ENCODE assay signal across 8 cellular contexts in genomic region chr5:178113841-178114324, GRCh38. TPM values are rescaled to one million over a fixed set of nuclear protein-coding genes. Genes with fewer than 3 reads are reported as not detected.
DNase-seq lines count a peak whose midpoint lies in the region; ATAC-seq and TF ChIP-seq lines count a peak whose summit lies in the region.

No MANE protein-coding gene starts in this region.

- H4K20me1 ChIP-seq in OCI-LY3 (ENCODE audit: insufficient read depth, low read length), result no peaks in the 10 kb centered on the region
- no peaks in the 10 kb centered on the region for H4K20me1 ChIP-seq in neural cell (ENCODE audit: insufficient read depth)

- peaks cover 5% of the 10 kb centered on the region; the same call in 1 of the 2 replicates for H3K9me3 ChIP-seq in OCI-LY3 (ENCODE audit: insufficient read depth, low read length)
- H3K9me3 ChIP-seq in effector memory CD4-positive, alpha-beta T cell (ENCODE audit: control insufficient read depth, low read length), result no peaks in the 10 kb centered on the region
- no peaks in the 10 kb centered on the region for H3K9me3 ChIP-seq in neural cell (ENCODE audit: low read length)

- H3K4me1 ChIP-seq in OCI-LY3 (ENCODE audit: low read length), result peaks cover 47% of the 10 kb centered on the region
- H3K4me1 ChIP-seq in effector memory CD4-positive, alpha-beta T cell (ENCODE audit: control insufficient read depth, insufficient read depth, low read length, poor library complexity, severe bottlenecking), result peaks cover 37% of the 10 kb centered on the region

- no peak overlapping the region; the same call in 1 of the 2 replicates for H2AFZ ChIP-seq in OCI-LY3 (ENCODE audit: low read depth, low read length)
- H2AFZ ChIP-seq in neural cell (ENCODE audit: low read depth, low read length), result peak overlapping the region; percentile 40

- TF ChIP-seq RAD21 in neural cell (conservative IDR thresholded peaks at IDR 0.05), result no peak

- no peaks in the 10 kb centered on the region for H3K9me2 ChIP-seq in neural cell (ENCODE audit: insufficient read depth, low read length)

- no peak for TF ChIP-seq EP300 in neural cell (conservative IDR thresholded peaks at IDR 0.05; ENCODE audit: poor library complexity, severe bottlenecking)

- in situ Hi-C loops in GM18951 (cut with MboI; ENCODE audit: low sequenced_read_pairs, unreplicated experiment), result no loop called here

- peak overlapping the region; percentile 79 for H3K4me3 ChIP-seq in OCI-LY3 (ENCODE audit: low read length)
- peak overlapping the region; percentile 76 for H3K4me3 ChIP-seq in effector memory CD4-positive, alpha-beta T cell (ENCODE audit: insufficient read depth, low read depth, low read length, poor library complexity, severe bottlenecking)
- H3K4me3 ChIP-seq in neural cell (ENCODE audit: low read length), result peak overlapping the region; percentile 79

- H3K79me2 ChIP-seq in OCI-LY3 (ENCODE audit: low read length) (no peaks in the 10 kb centered on the region), neural cell (replicated peaks; ENCODE audit: insufficient read depth, low read length) (no peaks in the 10 kb centered on the region)

- H3F3A ChIP-seq in neural cell (ENCODE audit: insufficient read depth, low read length, poor library complexity, severe bottlenecking), result no peaks in the 10 kb centered on the region

- H3K9ac ChIP-seq in OCI-LY3 (ENCODE audit: low read length) (peak overlapping the region; percentile 62), neural cell (ENCODE audit: low read length) (peak overlapping the region; percentile 66)

- H3K36me3 ChIP-seq in OCI-LY3 (replicated peaks; ENCODE audit: low read depth, low read length), result no peaks in the 10 kb centered on the region
- H3K36me3 ChIP-seq in effector memory CD4-positive, alpha-beta T cell (ENCODE audit: control insufficient read depth, insufficient read depth, low read length), result no peaks in the 10 kb centered on the region
- no peaks in the 10 kb centered on the region for H3K36me3 ChIP-seq in neural cell (ENCODE audit: insufficient read depth, low read length)

- H3K27ac ChIP-seq in OCI-LY3 (ENCODE audit: low read length) (no peak overlapping the region), neural cell (ENCODE audit: low read length) (no peak overlapping the region)
- H3K27ac ChIP-seq in effector memory CD4-positive, alpha-beta T cell (ENCODE audit: insufficient read depth, low read length, poor library complexity, severe bottlenecking), result peak overlapping the region; percentile 42

- peak; percentile 15 for TF ChIP-seq POLR2A in GM18951 (IDR thresholded peaks at IDR 0.05; ENCODE audit: extremely low read depth, insufficient read depth, insufficient read length)

- peak overlapping the region; percentile 99 for H3K4me2 ChIP-seq in OCI-LY3 (ENCODE audit: low read length)
- H3K4me2 ChIP-seq in neural cell (ENCODE audit: low read length), result no peak overlapping the region

- H3K27me3 ChIP-seq in OCI-LY3 (ENCODE audit: low read depth, low read length) (peaks cover 21% of the 10 kb centered on the region), neural cell (ENCODE audit: insufficient read depth, low read depth, low read length) (no peaks in the 10 kb centered on the region)
- H3K27me3 ChIP-seq in effector memory CD4-positive, alpha-beta T cell (replicated peaks; ENCODE audit: control insufficient read depth, insufficient read depth, low read length, poor library complexity, severe bottlenecking), result no peaks in the 10 kb centered on the region

- no peak for ATAC-seq in HG02610 (IDR thresholded peaks at IDR 0.05; ENCODE audit: unreplicated experiment)

- no peak for TF ChIP-seq CTCF in OCI-LY3 (IDR thresholded peaks at IDR 0.05; ENCODE audit: low read depth, low read length)
- no peak for TF ChIP-seq CTCF in neural cell (IDR thresholded peaks at IDR 0.05; ENCODE audit: poor library complexity, severe bottlenecking)

- DNase-seq in effector memory CD4-positive, alpha-beta T cell, result no peak
- DNase-seq in AG08396 (ENCODE audit: low spot score), result no peak
- no peak for DNase-seq in AML-193 (lab: John Stamatoyannopoulos, UW)
- DNase-seq in ecto neural progenitor cell (ENCODE audit: low spot score), result no peak

TF ChIP-seq in neural cell, 6 proteins besides CTCF, POLR2A, EP300 and RAD21:
- TF ChIP-seq POLR2AphosphoS5 (IDR thresholded peaks at IDR 0.05) (no peak), MXI1 (conservative IDR thresholded peaks at IDR 0.05; ENCODE audit: poor library complexity, severe bottlenecking) (no peak), SMC3 (conservative IDR thresholded peaks at IDR 0.05; ENCODE audit: poor library complexity) (no peak)
- TF ChIP-seq, protein P1, sequence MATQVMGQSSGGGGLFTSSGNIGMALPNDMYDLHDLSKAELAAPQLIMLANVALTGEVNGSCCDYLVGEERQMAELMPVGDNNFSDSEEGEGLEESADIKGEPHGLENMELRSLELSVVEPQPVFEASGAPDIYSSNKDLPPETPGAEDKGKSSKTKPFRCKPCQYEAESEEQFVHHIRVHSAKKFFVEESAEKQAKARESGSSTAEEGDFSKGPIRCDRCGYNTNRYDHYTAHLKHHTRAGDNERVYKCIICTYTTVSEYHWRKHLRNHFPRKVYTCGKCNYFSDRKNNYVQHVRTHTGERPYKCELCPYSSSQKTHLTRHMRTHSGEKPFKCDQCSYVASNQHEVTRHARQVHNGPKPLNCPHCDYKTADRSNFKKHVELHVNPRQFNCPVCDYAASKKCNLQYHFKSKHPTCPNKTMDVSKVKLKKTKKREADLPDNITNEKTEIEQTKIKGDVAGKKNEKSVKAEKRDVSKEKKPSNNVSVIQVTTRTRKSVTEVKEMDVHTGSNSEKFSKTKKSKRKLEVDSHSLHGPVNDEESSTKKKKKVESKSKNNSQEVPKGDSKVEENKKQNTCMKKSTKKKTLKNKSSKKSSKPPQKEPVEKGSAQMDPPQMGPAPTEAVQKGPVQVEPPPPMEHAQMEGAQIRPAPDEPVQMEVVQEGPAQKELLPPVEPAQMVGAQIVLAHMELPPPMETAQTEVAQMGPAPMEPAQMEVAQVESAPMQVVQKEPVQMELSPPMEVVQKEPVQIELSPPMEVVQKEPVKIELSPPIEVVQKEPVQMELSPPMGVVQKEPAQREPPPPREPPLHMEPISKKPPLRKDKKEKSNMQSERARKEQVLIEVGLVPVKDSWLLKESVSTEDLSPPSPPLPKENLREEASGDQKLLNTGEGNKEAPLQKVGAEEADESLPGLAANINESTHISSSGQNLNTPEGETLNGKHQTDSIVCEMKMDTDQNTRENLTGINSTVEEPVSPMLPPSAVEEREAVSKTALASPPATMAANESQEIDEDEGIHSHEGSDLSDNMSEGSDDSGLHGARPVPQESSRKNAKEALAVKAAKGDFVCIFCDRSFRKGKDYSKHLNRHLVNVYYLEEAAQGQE (IDR thresholded peaks at IDR 0.05; ENCODE audit: borderline replicate concordance), result no peak

RNA-seq across cellular contexts. Expression of gene N4BP3, which starts 0.6 kb away (rescaled TPM):
- polyA plus RNA-seq in neural cell, result 4.6 and 5.8 TPM in 2 replicates
- polyA minus RNA-seq in neural cell, result 6.3 and 6.4 TPM in 2 replicates

RNA-seq across cellular contexts. Expression of gene RMND5B, which starts 16.9 kb away (rescaled TPM):
- polyA plus RNA-seq in neural cell, result 37.3 and 48.2 TPM in 2 replicates
- polyA minus RNA-seq in neural cell, result 42.8 and 43.3 TPM in 2 replicates

RNA-seq across cellular contexts. Expression of gene NHP2, which starts 39.8 kb away (rescaled TPM):
- polyA plus RNA-seq in neural cell, result 318 and 332 TPM in 2 replicates
- polyA minus RNA-seq in neural cell, result 105 and 138 TPM in 2 replicates
